In the genomic region with DNA sequence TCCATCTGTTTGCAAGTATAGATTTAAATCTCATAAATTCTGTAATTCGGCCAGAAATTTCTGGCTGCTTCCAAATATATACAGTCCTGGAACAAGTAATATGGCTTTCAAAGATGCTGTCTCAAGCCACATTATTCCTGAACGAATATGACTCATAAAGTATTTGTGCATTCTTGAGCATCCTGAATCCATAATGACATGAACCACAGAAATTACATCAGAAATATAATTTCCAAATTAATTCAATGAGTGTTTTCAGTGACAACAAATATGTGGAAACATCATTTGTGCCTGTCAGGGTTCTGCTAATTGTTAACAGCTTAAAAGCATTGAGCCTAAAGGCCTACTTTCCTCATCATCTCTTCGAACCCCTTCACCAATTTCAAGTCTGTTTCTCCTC, we compare ENCODE assay signal across 25 cellular contexts.
A peak's percentile ranks its signal among the peaks of the same experiment; 100 is the strongest.
DNase-seq lines count a peak whose midpoint lies in the region; ATAC-seq and TF ChIP-seq lines count a peak whose summit lies in the region.
"Had no signal": no experiment of that assay in that cellular context is flagged by ENCODE, and none has a peak within 500 bp of the region (broad histone marks: within the 10 kb centered on the region; RNA-seq: fewer than 3 reads in every experiment).

No MANE protein-coding gene starts in this region.

- in situ Hi-C loops in GM23248 (cut with MboI): no loop called here

- no peaks in the 10 kb centered on the region for H3K36me3 ChIP-seq in GM23248 (ENCODE audit: low read depth)
- no peaks in the 10 kb centered on the region for H3K36me3 ChIP-seq in adipocyte (ENCODE audit: control insufficient read depth, insufficient read depth, low read length, severe bottlenecking)
- H3K36me3 ChIP-seq: brain microvascular endothelial cell, MG63, Peyer's patch, prostate gland, thoracic aorta, vagina, WERI-Rb-1 had no signal

- H3K27me3 Mint-ChIP-seq in stimulated activated memory B cell treated with anti-CD40 and anti-IgM and Interleukin-4, amounts not matched to agents 10 μg/mL and 1 μg/mL and 100 μg/mL, for 72 hours: no peaks in the 10 kb centered on the region
- H3K27me3 Mint-ChIP-seq: B cell, IgD-negative memory B cell had no signal

- no peak overlapping the region for H3K4me3 ChIP-seq in GM23248
- H3K4me3 ChIP-seq in adipocyte (ENCODE audit: low read length): no peak overlapping the region
- no peak overlapping the region for H3K4me3 ChIP-seq in skeletal muscle cell (ENCODE audit: low read depth, low read length)
- H3K4me3 ChIP-seq: MG63, Peyer's patch, prostate gland, SK-N-MC, thoracic aorta, vagina had no signal

- no peaks in the 10 kb centered on the region for H3K79me2 ChIP-seq in GM23248 (ENCODE audit: insufficient read depth)

- DNase-seq in GM23248: peak; percentile 53
- DNase-seq in adipocyte (ENCODE audit: low read depth): peak; percentile 54
- no peak for DNase-seq in epithelial cell of prostate (ENCODE audit: low read depth, low spot score)
- peak; percentile 28 for DNase-seq in skeletal muscle cell (ENCODE audit: low read depth)
- DNase-seq in activated CD4-positive, CD25-positive, alpha-beta regulatory T cell (lab: John Stamatoyannopoulos, UW): no peak
- DNase-seq: brain microvascular endothelial cell; cortex of kidney; kidney glomerular epithelial cell; MG63; NCI-H1436; NCI-H2107; Peyer's patch; stimulated activated CD4-positive, alpha-beta T cell treated with anti-CD3 and anti-CD28 coated beads, Interleukin-1b, Interleukin-23, amount 100 ng/mL, for 48 hours; WERI-Rb-1 had no signal

- H3K9me3 Mint-ChIP-seq in stimulated activated memory B cell treated with anti-CD40 and anti-IgM and Interleukin-4, amounts not matched to agents 10 μg/mL and 1 μg/mL and 100 μg/mL, for 72 hours: no peaks in the 10 kb centered on the region
- H3K9me3 Mint-ChIP-seq: activated naive CD4-positive, alpha-beta T cell treated with anti-CD3 and anti-CD28 coated beads, Interleukin-2, amount 50 U/mL, for 72 hours; activated T-helper 17 cell treated with anti-CD3 and anti-CD28 coated beads, Interleukin-2, amount 50 U/mL, for 72 hours; stimulated activated effector memory CD8-positive, alpha-beta T cell treated with anti-CD3 and anti-CD28 coated beads, Interleukin-12 subunit alpha, Interleukin-12 subunit beta, amount 100 ng/mL, for 72 hours had no signal

- H3K4me1 ChIP-seq in GM23248 (ENCODE audit: insufficient read depth) (peaks cover 11% of the 10 kb centered on the region), adipocyte (ENCODE audit: control insufficient read depth, insufficient read depth, low read length) (peaks cover 3% of the 10 kb centered on the region)
- H3K4me1 ChIP-seq: Peyer's patch, prostate gland, vagina had no signal

- H3K27ac ChIP-seq in GM23248 (no peak overlapping the region), epithelial cell of prostate (peak overlapping the region; percentile 30)
- H3K27ac ChIP-seq: brain microvascular endothelial cell, Peyer's patch, prostate gland, SK-N-MC, thoracic aorta, vagina, WERI-Rb-1 had no signal

- no peak overlapping the region for H3K27ac Mint-ChIP-seq in stimulated activated memory B cell treated with anti-CD40 and anti-IgM and Interleukin-4, amounts not matched to agents 10 μg/mL and 1 μg/mL and 100 μg/mL, for 72 hours
- H3K27ac Mint-ChIP-seq: activated naive CD4-positive, alpha-beta T cell treated with anti-CD3 and anti-CD28 coated beads, Interleukin-2, amount 50 U/mL, for 72 hours; activated T-helper 17 cell treated with anti-CD3 and anti-CD28 coated beads, Interleukin-2, amount 50 U/mL, for 72 hours; B cell; IgD-negative memory B cell; stimulated activated effector memory CD8-positive, alpha-beta T cell treated with anti-CD3 and anti-CD28 coated beads, Interleukin-12 subunit alpha, Interleukin-12 subunit beta, amount 100 ng/mL, for 72 hours had no signal

- H3F3A ChIP-seq in GM23248 (ENCODE audit: insufficient read depth): peaks cover 10% of the 10 kb centered on the region; the same call in 1 of the 2 replicates

- no peaks in the 10 kb centered on the region for H3K9me2 ChIP-seq in GM23248 (ENCODE audit: insufficient read depth)

- H3K4me3 Mint-ChIP-seq in stimulated activated memory B cell treated with anti-CD40 and anti-IgM and Interleukin-4, amounts not matched to agents 10 μg/mL and 1 μg/mL and 100 μg/mL, for 72 hours: no peak overlapping the region
- H3K4me3 Mint-ChIP-seq: activated T-helper 17 cell treated with anti-CD3 and anti-CD28 coated beads, Interleukin-2, amount 50 U/mL, for 72 hours; B cell; IgD-negative memory B cell; stimulated activated effector memory CD8-positive, alpha-beta T cell treated with anti-CD3 and anti-CD28 coated beads, Interleukin-12 subunit alpha, Interleukin-12 subunit beta, amount 100 ng/mL, for 72 hours had no signal

- peak overlapping the region; percentile 63 for H2AFZ ChIP-seq in GM23248

- 38 to 40% methylated on average over 3 of the region's 3 CpGs for WGBS in GM23248 (ENCODE audit: low coverage in 1 of 2, low lambda C conversion rate in 2 of 2, missing lambda C conversion rate in 2 of 2), 2 experiments

- H3K4me2 ChIP-seq in GM23248 (ENCODE audit: unreplicated experiment): peak overlapping the region; percentile 40

- no peaks in the 10 kb centered on the region for H3K4me1 Mint-ChIP-seq in stimulated activated memory B cell treated with anti-CD40 and anti-IgM and Interleukin-4, amounts not matched to agents 10 μg/mL and 1 μg/mL and 100 μg/mL, for 72 hours
- H3K4me1 Mint-ChIP-seq: activated T-helper 17 cell treated with anti-CD3 and anti-CD28 coated beads, Interleukin-2, amount 50 U/mL, for 72 hours; B cell; IgD-negative memory B cell; stimulated activated effector memory CD8-positive, alpha-beta T cell treated with anti-CD3 and anti-CD28 coated beads, Interleukin-12 subunit alpha, Interleukin-12 subunit beta, amount 100 ng/mL, for 72 hours had no signal

- H3K9me3 ChIP-seq in GM23248 (ENCODE audit: low read depth) (no peaks in the 10 kb centered on the region), adipocyte (ENCODE audit: control insufficient read depth, low read length) (no peaks in the 10 kb centered on the region)
- H3K9me3 ChIP-seq: Peyer's patch, prostate gland, thoracic aorta, vagina had no signal

- no peaks in the 10 kb centered on the region; the same call in 1 of the 2 replicates for H3K27me3 ChIP-seq in GM23248 (replicated peaks; ENCODE audit: insufficient read depth)
- no peaks in the 10 kb centered on the region for H3K27me3 ChIP-seq in adipocyte (replicated peaks; ENCODE audit: control insufficient read depth, insufficient read depth, low read length)
- H3K27me3 ChIP-seq: brain microvascular endothelial cell, MG63, Peyer's patch, vagina had no signal

- no peaks in the 10 kb centered on the region for H3K36me3 Mint-ChIP-seq in stimulated activated memory B cell treated with anti-CD40 and anti-IgM and Interleukin-4, amounts not matched to agents 10 μg/mL and 1 μg/mL and 100 μg/mL, for 72 hours
- H3K36me3 Mint-ChIP-seq: activated naive CD4-positive, alpha-beta T cell treated with anti-CD3 and anti-CD28 coated beads, Interleukin-2, amount 50 U/mL, for 72 hours; stimulated activated effector memory CD8-positive, alpha-beta T cell treated with anti-CD3 and anti-CD28 coated beads, Interleukin-12 subunit alpha, Interleukin-12 subunit beta, amount 100 ng/mL, for 72 hours had no signal

- TF ChIP-seq POLR2A in GM18505 (IDR thresholded peaks at IDR 0.05; ENCODE audit: borderline replicate concordance, extremely low read depth, insufficient read depth, insufficient read length): no peak

- no peak for ATAC-seq in stimulated activated memory B cell treated with anti-CD40 and anti-IgM and Interleukin-4, amounts not matched to agents 10 μg/mL and 1 μg/mL and 100 μg/mL, for 72 hours
- no peak for ATAC-seq in GM18505 (IDR thresholded peaks at IDR 0.05; ENCODE audit: unreplicated experiment)
- ATAC-seq: activated naive CD4-positive, alpha-beta T cell treated with anti-CD3 and anti-CD28 coated beads, Interleukin-2, amount 50 U/mL, for 72 hours; activated T-helper 17 cell treated with anti-CD3 and anti-CD28 coated beads, Interleukin-2, amount 50 U/mL, for 72 hours; stimulated activated effector memory CD8-positive, alpha-beta T cell treated with anti-CD3 and anti-CD28 coated beads, Interleukin-12 subunit alpha, Interleukin-12 subunit beta, amount 100 ng/mL, for 72 hours had no signal

- H4K20me1 ChIP-seq in GM23248 (ENCODE audit: insufficient read depth): no peaks in the 10 kb centered on the region

- H3K9ac ChIP-seq in GM23248 (no peak overlapping the region), adipocyte (ENCODE audit: low read length) (no peak overlapping the region)

Comparison
In these comparisons a context has a peak if more than half of its experiments do, and no peak if none do; other contexts are left out.
1. DNase-seq: peak in GM23248 (single experiment), adipocyte (single experiment) and skeletal muscle cell (single experiment); none in epithelial cell of prostate (single experiment) and activated CD4-positive, CD25-positive, alpha-beta regulatory T cell (0 of 4).